13 cellular contexts compared by ENCODE assay signal in the genomic region with DNA sequence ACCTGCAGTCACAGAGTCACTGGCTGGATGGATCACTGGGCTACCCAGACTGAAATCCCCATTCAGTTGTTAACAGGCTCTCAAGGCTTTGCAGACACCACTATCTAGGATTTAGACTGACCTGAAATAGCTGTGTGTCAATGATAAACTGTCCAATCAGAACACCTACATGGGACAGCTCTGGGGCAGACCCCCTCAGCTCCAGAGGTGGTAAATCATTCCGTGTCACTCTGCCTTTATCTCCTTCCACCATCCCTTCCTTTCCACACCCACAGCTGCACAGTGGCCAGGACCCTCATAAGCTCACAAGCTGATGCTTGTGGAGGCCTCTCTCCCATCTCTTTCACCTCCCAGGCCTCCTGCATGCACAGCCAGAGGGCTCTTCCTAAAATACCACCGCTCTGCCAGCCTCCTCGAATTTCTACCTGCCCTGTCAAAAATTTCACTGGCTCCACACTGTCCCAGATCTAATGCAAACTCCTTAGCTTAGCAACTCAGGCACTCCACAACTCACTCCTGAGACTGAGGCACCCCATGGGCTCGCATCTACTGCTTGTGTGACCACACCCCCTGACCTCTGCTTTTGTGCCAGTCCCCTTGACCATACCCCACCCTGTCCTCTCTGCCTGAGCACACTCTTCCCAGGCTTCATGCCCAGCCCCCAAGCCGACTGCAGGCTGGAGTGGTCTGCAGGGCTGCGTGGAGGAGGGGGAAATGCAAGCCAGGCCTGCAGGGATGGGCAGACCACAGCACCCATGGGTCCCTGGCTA. TPM values are rescaled to one million over a fixed set of nuclear protein-coding genes. Genes with fewer than 3 reads are reported as not detected.
A peak's percentile ranks its signal among the peaks of the same experiment; 100 is the strongest.
DNase-seq lines count a peak whose midpoint lies in the region; ATAC-seq, FAIRE-seq and TF ChIP-seq lines count a peak whose summit lies in the region.
"Had no signal": no experiment of that assay in that cellular context is flagged by ENCODE, and none has a peak within 500 bp of the region (broad histone marks: within the 10 kb centered on the region; RNA-seq: fewer than 3 reads in every experiment).

No MANE protein-coding gene starts in this region.

- POLR2A ChIA-PET in naive thymus-derived CD8-positive, alpha-beta T cell (lab: Charles Lee) = interaction anchor here (0.8 to 28.2 kb wide), 7 partner anchors 6 to 117 kb away, joined by 3 to 808 read pairs (median 3); partner anchors contain the start of gene CAPZB
- POLR2A ChIA-PET in PC-3 (lab: Charles Lee; ENCODE audit: unreplicated experiment) = no interaction called here

- BruUV-seq in PC-3 (replicated peaks; lab: Mats Ljungman, UMichigan) = no TSS peak

- peak overlapping the region; percentile 75 to 100 (median 98) for H3K4me2 ChIP-seq in BLaER1 treated with 17β-estradiol and CSF1 and Interleukin-3, amounts not matched to agents 10 nM and 100 nM
- H3K4me2 ChIP-seq in PC-3 (ENCODE audit: low read length) = no peak overlapping the region

- no peaks in the 10 kb centered on the region for H3F3A ChIP-seq in PC-3 (ENCODE audit: low read length, unreplicated experiment)

- CTCF ChIA-PET in PC-3 (lab: Charles Lee) = no interaction called here

- peaks cover 56 to 81% (median 72%) of the 10 kb centered on the region in 3 donors for H3K4me1 Mint-ChIP-seq in IgD-negative memory B cell
- peaks cover 59 to 98% (median 96%) of the 10 kb centered on the region in 4 donors for H3K4me1 Mint-ChIP-seq in naive thymus-derived CD8-positive, alpha-beta T cell

- peaks cover 100% of the 10 kb centered on the region in 11 experiments for H4K20me1 ChIP-seq in BLaER1 treated with 17β-estradiol and CSF1 and Interleukin-3, amounts not matched to agents 10 nM and 100 nM
- H4K20me1 ChIP-seq in PC-3 (ENCODE audit: low read length) = peaks cover 93% of the 10 kb centered on the region

- H3K9me3 ChIP-seq in BLaER1 treated with 17β-estradiol and CSF1 and Interleukin-3, amounts not matched to agents 10 nM and 100 nM (replicated peaks in 1 of 11) = no peaks in the 10 kb centered on the region
- H3K9me3 ChIP-seq in PC-3 (ENCODE audit: low read length) = no peaks in the 10 kb centered on the region
- H3K9me3 ChIP-seq: thoracic aorta had no signal

- H3K27me3 ChIP-seq in BLaER1 treated with 17β-estradiol and CSF1 and Interleukin-3, amounts not matched to agents 10 nM and 100 nM = no peaks in the 10 kb centered on the region
- H3K27me3 ChIP-seq in bronchial epithelial cell (ENCODE audit: control insufficient read depth, insufficient read depth, low read length) = no peaks in the 10 kb centered on the region
- H3K27me3 ChIP-seq in PC-3 (ENCODE audit: low read length) = no peaks in the 10 kb centered on the region
- H3K27me3 ChIP-seq: brain microvascular endothelial cell had no signal

- intact Hi-C loops in PC-3 (cut with micrococcal nuclease) = loop anchor here (10.0 kb wide), 2 partner anchors 45 to 85 kb away; no protein-coding TSS in a partner anchor

- ATAC-seq in naive thymus-derived CD8-positive, alpha-beta T cell = no peak
- no peak for ATAC-seq in PC-3
- ATAC-seq: left colon had no signal

- TF ChIP-seq CTCF in bronchial epithelial cell (IDR thresholded peaks at IDR 0.05; ENCODE audit: insufficient read depth, low read length, severe bottlenecking) = no peak
- TF ChIP-seq CTCF in PC-3 (conservative IDR thresholded peaks at IDR 0.05; ENCODE audit: low read depth, low read length) = no peak

- peak overlapping the region; percentile 39 to 93 (median 79) for H3K27ac Mint-ChIP-seq in IgD-negative memory B cell
- H3K27ac Mint-ChIP-seq in naive thymus-derived CD8-positive, alpha-beta T cell = peak overlapping the region; percentile 88 to 97 (median 93)

- peaks cover 87 to 98% (median 92%) of the 10 kb centered on the region in 10 experiments for H3K4me1 ChIP-seq in BLaER1 treated with 17β-estradiol and CSF1 and Interleukin-3, amounts not matched to agents 10 nM and 100 nM
- peaks cover 26% of the 10 kb centered on the region for H3K4me1 ChIP-seq in PC-3 (ENCODE audit: insufficient read depth, low read length)

- no peaks in the 10 kb centered on the region for H3K9me3 Mint-ChIP-seq in IgD-negative memory B cell
- H3K9me3 Mint-ChIP-seq in naive thymus-derived CD8-positive, alpha-beta T cell = no peaks in the 10 kb centered on the region

- H2AFZ ChIP-seq in PC-3 (ENCODE audit: low read length) = no peak overlapping the region

- H3K9ac ChIP-seq in BLaER1 treated with 17β-estradiol and CSF1 and Interleukin-3, amounts not matched to agents 10 nM and 100 nM = peak overlapping the region in 7 of 11 experiments; percentile 2 to 95 (median 24); a peak in 11 of 22 replicates
- H3K9ac ChIP-seq in PC-3 (ENCODE audit: low read length) = no peak overlapping the region

- peaks cover 3% of the 10 kb centered on the region for H3K36me3 Mint-ChIP-seq in IgD-negative memory B cell
- peaks cover 0 to 52% (median 2%) of the 10 kb centered on the region in 3 donors for H3K36me3 Mint-ChIP-seq in naive thymus-derived CD8-positive, alpha-beta T cell

- DNase-seq in bronchial epithelial cell (ENCODE audit: low read depth) (no peak), NCI-H82 (lab: John Stamatoyannopoulos, UW) (no peak), hippocampal formation (lab: John Stamatoyannopoulos, UW) (no peak), PC-3 (no peak)
- no peak for DNase-seq in naive thymus-derived CD8-positive, alpha-beta T cell
- DNase-seq in stimulated activated CD4-positive, alpha-beta T cell treated with anti-CD3 and anti-CD28 coated beads, Interleukin-4, amount 100 ng/mL, for 1 hour = no peak
- DNase-seq: brain microvascular endothelial cell, Karpas-422, left colon, NCI-H2029 had no signal

- peaks cover 27 to 80% (median 62%) of the 10 kb centered on the region in 11 experiments; a peak in 21 of 22 replicates for H3K36me3 ChIP-seq in BLaER1 treated with 17β-estradiol and CSF1 and Interleukin-3, amounts not matched to agents 10 nM and 100 nM
- no peaks in the 10 kb centered on the region for H3K36me3 ChIP-seq in bronchial epithelial cell (ENCODE audit: control insufficient read depth, insufficient read depth, low read length)
- H3K36me3 ChIP-seq in PC-3 (ENCODE audit: low read depth, low read length) = peaks cover 4% of the 10 kb centered on the region; the same call in 1 of the 2 replicates
- H3K36me3 ChIP-seq: thoracic aorta had no signal

- peak; percentile 60 for FAIRE-seq in bronchial epithelial cell (lab: Jason Lieb, UNC)

- H3K27me3 Mint-ChIP-seq in IgD-negative memory B cell = no peaks in the 10 kb centered on the region
- no peaks in the 10 kb centered on the region for H3K27me3 Mint-ChIP-seq in naive thymus-derived CD8-positive, alpha-beta T cell

- H3K79me2 ChIP-seq in PC-3 (ENCODE audit: low read length) = peaks cover 100% of the 10 kb centered on the region

- no peak overlapping the region for H3K4me3 ChIP-seq in BLaER1 treated with 17β-estradiol and CSF1 and Interleukin-3, amounts not matched to agents 10 nM and 100 nM
- H3K4me3 ChIP-seq in bronchial epithelial cell (ENCODE audit: low read depth, low read length) = no peak overlapping the region
- H3K4me3 ChIP-seq in PC-3 (ENCODE audit: low read length) = no peak overlapping the region
- H3K4me3 ChIP-seq: thoracic aorta had no signal

- H3K4me3 Mint-ChIP-seq in IgD-negative memory B cell = peak overlapping the region; percentile 42 to 97 (median 70)
- H3K4me3 Mint-ChIP-seq in naive thymus-derived CD8-positive, alpha-beta T cell = peak overlapping the region; percentile 48 to 87 (median 80)

- peak overlapping the region in 3 of 11 experiments; percentile 8 to 85 (median 82); a peak in 2 of 22 replicates for H3K27ac ChIP-seq in BLaER1 treated with 17β-estradiol and CSF1 and Interleukin-3, amounts not matched to agents 10 nM and 100 nM
- no peak overlapping the region for H3K27ac ChIP-seq in PC-3 (ENCODE audit: low read length)
- H3K27ac ChIP-seq: brain microvascular endothelial cell had no signal

- no peaks in the 10 kb centered on the region for H3K9me2 ChIP-seq in PC-3 (replicated peaks; ENCODE audit: low read length)

RNA-seq across cellular contexts. Expression of gene CAPZB, which starts 5.8 kb away (rescaled TPM):
- polyA plus RNA-seq in IgD-negative memory B cell = 419 TPM
- total RNA-seq in bronchial epithelial cell (73.5 and 100 TPM in 2 replicates), PC-3 (2014; rRNA removed) (86.7 and 94.3 TPM in 2 replicates)
- 100 to 1,000 TPM; 268 to 289 TPM for total RNA-seq in naive thymus-derived CD8-positive, alpha-beta T cell
- polyA plus RNA-seq in naive thymus-derived CD8-positive, alpha-beta T cell = 100 to 1,000 TPM; 475 to 592 (median 562) TPM
